ENCODE assay signal across 8 cellular contexts in genomic region chr13:24459234-24459633, GRCh38. TPM values are rescaled to one million over a fixed set of nuclear protein-coding genes. Genes with fewer than 3 reads are reported as not detected.
DNase-seq lines count a peak whose midpoint lies in the region; ATAC-seq and TF ChIP-seq lines count a peak whose summit lies in the region.

No MANE protein-coding gene starts in this region.

- H3K9me3 ChIP-seq in lower lobe of right lung (no peaks in the 10 kb centered on the region), colonic mucosa (no peaks in the 10 kb centered on the region)

- H3K4me1 ChIP-seq in lower lobe of right lung (peaks cover 10% of the 10 kb centered on the region), colonic mucosa (no peaks in the 10 kb centered on the region)

- intact Hi-C loops in lower lobe of right lung (cut with DNase I): no loop called here
- intact Hi-C loops in colonic mucosa (cut with DNase I): no loop called here

- H3K4me3 ChIP-seq in GM06990 (replicated peaks; ENCODE audit: low read depth, low read length) (no peak overlapping the region), lower lobe of right lung (no peak overlapping the region), colonic mucosa (no peak overlapping the region)

- H3K27me3 ChIP-seq in GM06990 (replicated peaks; ENCODE audit: control insufficient read depth, insufficient read depth, low read length) (no peaks in the 10 kb centered on the region), lower lobe of right lung (ENCODE audit: low read depth) (no peaks in the 10 kb centered on the region), colonic mucosa (no peaks in the 10 kb centered on the region)

- TF ChIP-seq CTCF in GM06990 (IDR thresholded peaks at IDR 0.05; ENCODE audit: insufficient read depth, low read length, poor library complexity, severe bottlenecking) (no peak), lower lobe of right lung (IDR thresholded peaks at IDR 0.05) (no peak), colonic mucosa (IDR thresholded peaks at IDR 0.05) (no peak)

- H3K36me3 ChIP-seq in GM06990 (ENCODE audit: control insufficient read depth, insufficient read depth, low read length) (peaks cover 12% of the 10 kb centered on the region), lower lobe of right lung (peaks cover 81% of the 10 kb centered on the region), colonic mucosa (peaks cover 21% of the 10 kb centered on the region)

- DNase-seq in GM06990 (ENCODE audit: extremely low read depth, insufficient read length) (peak; percentile 15), left kidney (ENCODE audit: low read depth, low spot score) (peak; percentile 14), islet precursor cell (no peak), lower lobe of right lung (no peak), colonic mucosa (no peak)

- peak; percentile 50 for ATAC-seq in GM21526 (IDR thresholded peaks at IDR 0.05; ENCODE audit: low FRiP score, unreplicated experiment)
- peak; percentile 76 for ATAC-seq in SK-N-SH treated with all-trans-retinoic acid at 6 μM for 48 hours
- no peak for ATAC-seq in lower lobe of right lung
- ATAC-seq in GM21381 (IDR thresholded peaks at IDR 0.05; ENCODE audit: unreplicated experiment): no peak

- H3K9ac ChIP-seq in colonic mucosa (ENCODE audit: low read depth in 2 of 2, low read length in 2 of 2): no peak overlapping the region

- no peak overlapping the region for H3K27ac ChIP-seq in lower lobe of right lung
- no peak overlapping the region for H3K27ac ChIP-seq in colonic mucosa

TF ChIP-seq in SK-N-SH treated with all-trans-retinoic acid at 6 μM for 48 hours, 23 proteins besides CTCF, POLR2A, EP300 and RAD21:
- TF ChIP-seq ISL1 (CRISPR knock-in tag; IDR thresholded peaks at IDR 0.05) (no peak), BACH2 (CRISPR knock-in tag; IDR thresholded peaks at IDR 0.05; ENCODE audit: borderline replicate concordance) (no peak), ARNTL (CRISPR knock-in tag; IDR thresholded peaks at IDR 0.05; ENCODE audit: borderline replicate concordance, low read depth) (no peak), OSR1 (CRISPR knock-in tag; IDR thresholded peaks at IDR 0.05) (no peak), ESRRG (CRISPR knock-in tag; IDR thresholded peaks at IDR 0.05) (no peak), CREB5 (CRISPR knock-in tag; IDR thresholded peaks at IDR 0.05; ENCODE audit: low read depth) (no peak), ZFP3 (CRISPR knock-in tag; IDR thresholded peaks at IDR 0.05) (no peak), TOX (CRISPR knock-in tag; IDR thresholded peaks at IDR 0.05; ENCODE audit: borderline replicate concordance) (no peak), POU6F1 (CRISPR knock-in tag; IDR thresholded peaks at IDR 0.05; ENCODE audit: borderline replicate concordance, low read depth) (no peak), CSRNP3 (CRISPR knock-in tag; IDR thresholded peaks at IDR 0.05) (no peak), GLIS3 (CRISPR knock-in tag; IDR thresholded peaks at IDR 0.05) (no peak), ZFP30 (CRISPR knock-in tag; IDR thresholded peaks at IDR 0.05) (no peak), RARB (CRISPR knock-in tag; IDR thresholded peaks at IDR 0.05) (no peak), PATZ1 (CRISPR knock-in tag; IDR thresholded peaks at IDR 0.05; ENCODE audit: borderline replicate concordance) (no peak), TCF4 (CRISPR knock-in tag; IDR thresholded peaks at IDR 0.05; ENCODE audit: borderline replicate concordance) (no peak), ZNF565 (CRISPR knock-in tag; conservative IDR thresholded peaks at IDR 0.05; ENCODE audit: low read depth) (no peak)

RNA-seq across cellular contexts. Expression of gene PARP4, which starts 53.3 kb away (rescaled TPM):
- total RNA-seq in lower lobe of right lung (89.4 TPM), colonic mucosa (100 to 1,000 TPM in 1 of 2 donors, 10 to 100 TPM in 1; 89.3 to 137 TPM)

Comparison
In these comparisons a context has a peak if more than half of its experiments do, and no peak if none do; other contexts are left out.
1. DNase-seq: peak in GM06990 (single experiment) and left kidney (single experiment); none in islet precursor cell (single experiment), lower lobe of right lung (single experiment) and colonic mucosa (single experiment).
2. ATAC-seq: peak in GM21526 (single experiment) and SK-N-SH treated with all-trans-retinoic acid at 6 μM for 48 hours (single experiment); none in lower lobe of right lung (0 of 2) and GM21381 (single experiment).